In genomic region chr19:14363203-14364097, GRCh38 we compare ENCODE assay signal across 8 cellular contexts. TPM values are rescaled to one million over a fixed set of nuclear protein-coding genes. Genes with fewer than 3 reads are reported as not detected.
A peak's percentile ranks its signal among the peaks of the same experiment; 100 is the strongest.
DNase-seq lines count a peak whose midpoint lies in the region; ATAC-seq and TF ChIP-seq lines count a peak whose summit lies in the region.

No MANE protein-coding gene starts in this region.

- no peaks in the 10 kb centered on the region for H3K4me1 ChIP-seq in psoas muscle

- TF ChIP-seq CTCF in GM12875 (IDR thresholded peaks at IDR 0.05; ENCODE audit: borderline replicate concordance, insufficient read depth, low read depth, low read length): no peak
- no peak for TF ChIP-seq CTCF in psoas muscle (IDR thresholded peaks at IDR 0.05)

- H3K27ac ChIP-seq in psoas muscle: peak overlapping the region; percentile 50

- peak; percentile 90 for DNase-seq in NCI-H82 treated with DMSO at 0.1 percent for 48 hours (lab: John Stamatoyannopoulos, UW; ENCODE audit: unreplicated experiment)
- peak; percentile 50 for DNase-seq in activated naive CD4-positive, alpha-beta T cell treated with anti-CD3 and anti-CD28 coated beads, Interleukin-2, amount 50 U/mL, for 16 hours
- peak; percentile 84 for DNase-seq in left cardiac atrium
- peak; percentile 78 to 79 for DNase-seq in psoas muscle

- 12 to 22% (median 17%) methylated on average over 28 to 34 of the region's 34 CpGs for WGBS in psoas muscle, 3 donors

- no peaks in the 10 kb centered on the region for H3K36me3 ChIP-seq in psoas muscle (ENCODE audit: insufficient read depth in 1 of 2, low read depth in 1 of 2)

- H3K27me3 ChIP-seq in psoas muscle (ENCODE audit: insufficient read depth in 3 of 3, low read length in 2 of 3): no peaks in the 10 kb centered on the region

- intact Hi-C loops in left cardiac atrium (cut with DNase I): no loop called here
- intact Hi-C loops in psoas muscle (cut with DNase I): loop anchor here in 1 of 2 donors (5.0 kb wide), 1 partner anchor 44 kb away; no protein-coding TSS in a partner anchor

- no peaks in the 10 kb centered on the region for H3K9me3 ChIP-seq in psoas muscle

- peak overlapping the region; percentile 55 for H3K4me3 ChIP-seq in GM12875 (ENCODE audit: low read depth, low read length)
- H3K4me3 ChIP-seq in psoas muscle: peak overlapping the region; percentile 39

- ATAC-seq in left cardiac atrium (peak; percentile 82 to 86), psoas muscle (peak; percentile 40 to 67 (median 52)), GM19397 (IDR thresholded peaks at IDR 0.05; ENCODE audit: unreplicated experiment) (no peak), GM19463 (IDR thresholded peaks at IDR 0.05; ENCODE audit: unreplicated experiment) (no peak), GM21528 (IDR thresholded peaks at IDR 0.05; ENCODE audit: low FRiP score, unreplicated experiment) (no peak)

RNA-seq across cellular contexts. Expression of gene ADGRE5, which starts 17.8 kb away (rescaled TPM):
- 10 to 100 TPM; 41.6 to 43.8 TPM for total RNA-seq in left cardiac atrium
- 10 to 100 TPM; 20.8 to 57.6 (median 40.1) TPM for total RNA-seq in psoas muscle
- polyA plus RNA-seq in psoas muscle: 10 to 100 TPM; 15.6 to 40.2 (median 28.5) TPM

RNA-seq across cellular contexts. Expression of gene DDX39A, which starts 55.7 kb away (rescaled TPM):
- 10 to 100 TPM; 31.8 to 41.6 TPM for total RNA-seq in left cardiac atrium
- 10 to 100 TPM; 14.8 to 32.4 (median 26.6) TPM for total RNA-seq in psoas muscle
- polyA plus RNA-seq in psoas muscle: 10 to 100 TPM; 38.7 to 93.0 (median 45.3) TPM

Comparison
In these comparisons a context has a peak if more than half of its experiments do, and no peak if none do; other contexts are left out.
1. ATAC-seq: peak in left cardiac atrium (2 of 2) and psoas muscle (4 of 4); none in GM19397 (single experiment), GM19463 (single experiment) and GM21528 (single experiment).
2. Peak in every context shown above with its lines, with median percentiles within 50 percentile points of each other: DNase-seq.